18 cellular contexts compared by ENCODE assay signal in the genomic region with DNA sequence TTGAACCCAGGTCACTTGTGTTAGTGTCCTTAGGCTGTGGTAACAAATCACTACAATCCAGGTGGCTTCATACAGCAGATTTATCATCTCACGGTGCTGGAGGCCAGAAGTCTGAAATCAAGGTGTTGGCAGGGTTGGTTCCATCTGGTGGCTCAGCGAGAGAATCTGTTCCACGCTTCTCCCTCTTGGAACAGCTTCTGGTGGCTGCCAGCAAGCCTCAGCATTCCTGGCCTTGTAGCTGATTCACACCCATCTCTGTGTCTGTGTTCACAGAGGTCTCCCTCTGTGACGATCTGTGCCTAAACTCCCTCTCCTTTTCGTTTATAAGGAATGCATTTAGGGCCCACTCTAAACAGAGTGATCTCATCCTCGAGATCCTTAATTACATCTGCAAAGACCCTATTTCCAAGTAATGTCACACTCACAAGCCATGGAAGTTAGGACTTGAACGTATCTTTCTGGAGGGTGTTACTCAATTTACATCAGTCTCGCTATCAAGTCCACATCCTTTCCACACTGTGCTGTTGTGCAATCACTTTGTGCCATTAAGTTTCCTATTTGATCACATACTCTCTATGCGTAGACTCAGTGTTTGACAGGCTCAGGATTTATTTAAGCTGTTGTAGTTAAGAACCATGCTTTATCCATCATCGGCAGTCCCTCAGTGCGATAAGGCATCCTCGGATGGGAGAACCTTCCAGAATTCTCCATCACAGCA.
A peak's percentile ranks its signal among the peaks of the same experiment; 100 is the strongest.
DNase-seq lines count a peak whose midpoint lies in the region; ATAC-seq and TF ChIP-seq lines count a peak whose summit lies in the region.
"Had no signal": no experiment of that assay in that cellular context is flagged by ENCODE, and none has a peak within 500 bp of the region (broad histone marks: within the 10 kb centered on the region; RNA-seq: fewer than 3 reads in every experiment).

No MANE protein-coding gene starts in this region.

- H2AFZ ChIP-seq in osteoblast (ENCODE audit: low read length) = peak overlapping the region; percentile 27

- H3K4me1 ChIP-seq in osteoblast (ENCODE audit: insufficient read depth, low read length) = no peaks in the 10 kb centered on the region
- H3K4me1 ChIP-seq: body of pancreas, gastrocnemius medialis had no signal

- H3K27ac ChIP-seq in osteoblast (ENCODE audit: low read depth, low read length) = no peak overlapping the region
- H3K27ac ChIP-seq: body of pancreas, gastrocnemius medialis had no signal

- peak; percentile 97 for DNase-seq in G401 (ENCODE audit: low spot score)
- DNase-seq in NOMO-1 treated with DMSO at 0.1 percent for 48 hours (lab: John Stamatoyannopoulos, UW; ENCODE audit: unreplicated experiment) = peak; percentile 72
- DNase-seq in chondrocyte (ENCODE audit: low spot score) = no peak
- no peak for DNase-seq in osteoblast (ENCODE audit: insufficient read length, low spot score, missing footprints)
- DNase-seq in DMS53 (lab: John Stamatoyannopoulos, UW) = no peak
- DNase-seq: activated CD8-positive, alpha-beta T cell treated with anti-CD3 and anti-CD28 coated beads, Interleukin-2, amount 10 ng/mL, durations not matched to agents 7 days and 5 days; activated T-cell treated with anti-CD3 and anti-CD28 coated beads, Interleukin-2, amount 50 U/mL, for 48 hours; body of pancreas; COR-L47; gastrocnemius medialis; NCI-H2227 treated with DMSO at 0.1 percent for 48 hours; NCI-H82; SK-N-SH; T-helper 9 cell had no signal

- H3K27ac Mint-ChIP-seq in chondrocyte (ENCODE audit: unreplicated experiment) = no peak overlapping the region
- H3K27ac Mint-ChIP-seq: activated CD8-positive, alpha-beta T cell treated with anti-CD3 and anti-CD28 coated beads, Interleukin-2, amount 10 ng/mL, durations not matched to agents 7 days and 5 days; activated naive CD4-positive, alpha-beta T cell treated with anti-CD3 and anti-CD28 coated beads, Interleukin-2, amount 50 U/mL, for 24 hours had no signal

- H3K9me3 ChIP-seq in osteoblast (ENCODE audit: low read depth, low read length) = no peaks in the 10 kb centered on the region
- H3K9me3 ChIP-seq: body of pancreas, gastrocnemius medialis, SK-N-SH had no signal

- H3K36me3 ChIP-seq in osteoblast (ENCODE audit: insufficient read depth, low read length) = no peaks in the 10 kb centered on the region
- H3K36me3 ChIP-seq: gastrocnemius medialis had no signal

- no peak overlapping the region for H3K4me3 ChIP-seq in osteoblast (ENCODE audit: insufficient read depth, low read length)
- H3K4me3 ChIP-seq: body of pancreas, gastrocnemius medialis had no signal

- H4K20me1 ChIP-seq in osteoblast (ENCODE audit: insufficient read depth, low read length) = no peaks in the 10 kb centered on the region

- peaks cover 2% of the 10 kb centered on the region for H3K27me3 Mint-ChIP-seq in chondrocyte (ENCODE audit: low read depth)
- H3K27me3 Mint-ChIP-seq: activated naive CD4-positive, alpha-beta T cell treated with anti-CD3 and anti-CD28 coated beads, Interleukin-2, amount 50 U/mL, for 24 hours had no signal

- no peak overlapping the region for H3K4me2 ChIP-seq in osteoblast (ENCODE audit: insufficient read depth, low read length)
- H3K4me2 ChIP-seq: SK-N-SH had no signal

- H3K79me2 ChIP-seq in osteoblast (ENCODE audit: insufficient read depth, low read length) = no peaks in the 10 kb centered on the region

- no peak overlapping the region for H3K4me3 Mint-ChIP-seq in chondrocyte (ENCODE audit: unreplicated experiment)
- H3K4me3 Mint-ChIP-seq: activated CD8-positive, alpha-beta T cell treated with anti-CD3 and anti-CD28 coated beads, Interleukin-2, amount 10 ng/mL, durations not matched to agents 7 days and 5 days; activated naive CD4-positive, alpha-beta T cell treated with anti-CD3 and anti-CD28 coated beads, Interleukin-2, amount 50 U/mL, for 24 hours had no signal

- no peaks in the 10 kb centered on the region for H3K4me1 Mint-ChIP-seq in chondrocyte (ENCODE audit: low read depth)
- H3K4me1 Mint-ChIP-seq: activated naive CD4-positive, alpha-beta T cell treated with anti-CD3 and anti-CD28 coated beads, Interleukin-2, amount 50 U/mL, for 24 hours had no signal

- no peaks in the 10 kb centered on the region for H3K27me3 ChIP-seq in osteoblast (ENCODE audit: insufficient read depth, low read length)
- H3K27me3 ChIP-seq: body of pancreas, gastrocnemius medialis had no signal

- ATAC-seq in HG03442 (IDR thresholded peaks at IDR 0.05; ENCODE audit: unreplicated experiment) = no peak
- ATAC-seq in HG03457 (IDR thresholded peaks at IDR 0.05; ENCODE audit: unreplicated experiment) = no peak
- ATAC-seq: activated CD4-positive, CD25-positive, alpha-beta regulatory T cell treated with anti-CD3 and anti-CD28 coated beads, Interleukin-2, amount 50 U/mL, for 24 hours; activated CD8-positive, alpha-beta T cell treated with anti-CD3 and anti-CD28 coated beads, Interleukin-2, amount 10 ng/mL, durations not matched to agents 7 days and 5 days; body of pancreas; gastrocnemius medialis had no signal

- TF ChIP-seq CTCF in chondrocyte (IDR thresholded peaks at IDR 0.05) (peak; percentile 7), osteoblast (IDR thresholded peaks at IDR 0.05; ENCODE audit: extremely low read depth, low read depth, low read length) (no peak)

- in situ Hi-C loops in G401 (cut with HindIII; ENCODE audit: low sequenced_read_pairs) = no loop called here

- H3K9me3 Mint-ChIP-seq in chondrocyte (ENCODE audit: low read depth) = no peaks in the 10 kb centered on the region
- H3K9me3 Mint-ChIP-seq: activated naive CD4-positive, alpha-beta T cell treated with anti-CD3 and anti-CD28 coated beads, Interleukin-2, amount 50 U/mL, for 24 hours had no signal

- no peaks in the 10 kb centered on the region for H3K36me3 Mint-ChIP-seq in chondrocyte (ENCODE audit: low read depth)
- H3K36me3 Mint-ChIP-seq: activated naive CD4-positive, alpha-beta T cell treated with anti-CD3 and anti-CD28 coated beads, Interleukin-2, amount 50 U/mL, for 24 hours had no signal

Comparison
In these comparisons a context has a peak if more than half of its experiments do, and no peak if none do; other contexts are left out.
1. DNase-seq: peak in G401 (single experiment) and NOMO-1 treated with DMSO at 0.1 percent for 48 hours (single experiment); none in chondrocyte (single experiment), osteoblast (single experiment) and DMS53 (single experiment).